In the genomic region with DNA sequence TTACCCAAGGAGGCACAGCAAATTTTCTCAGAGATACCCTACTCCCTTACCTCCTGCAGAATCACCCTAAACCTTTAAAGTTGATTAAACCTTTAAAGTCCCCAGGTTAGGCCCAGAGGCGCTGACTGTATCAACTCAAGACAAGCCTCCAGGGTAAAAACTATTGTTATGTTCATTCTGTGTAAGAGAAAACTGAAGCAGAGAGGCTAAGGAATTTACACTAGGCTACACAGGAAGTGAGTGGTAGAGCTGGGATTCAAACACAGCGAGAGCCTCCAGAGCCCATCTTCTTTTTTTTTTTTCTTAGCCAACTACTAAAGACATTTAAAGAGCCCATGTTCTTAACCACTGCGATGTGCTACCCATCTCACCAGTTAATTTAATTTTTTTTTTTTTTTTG, we compare ENCODE assay signal across 2 cellular contexts.
A peak's percentile ranks its signal among the peaks of the same experiment; 100 is the strongest.
TF ChIP-seq lines count a peak whose summit lies in the region.

No MANE protein-coding gene starts in this region.

TF ChIP-seq in GM23338, 12 proteins besides CTCF, POLR2A, EP300 and RAD21:
- TF ChIP-seq ZNF331 (CRISPR knock-in tag; IDR thresholded peaks at IDR 0.05; ENCODE audit: low read depth) (no peak), EZH2phosphoT487 (IDR thresholded peaks at IDR 0.05; ENCODE audit: unreplicated experiment) (no peak), CREB1 (CRISPR knock-in tag; IDR thresholded peaks at IDR 0.05; ENCODE audit: low read depth) (no peak), JUNB (IDR thresholded peaks at IDR 0.05; ENCODE audit: unreplicated experiment) (no peak), EZH2 (IDR thresholded peaks at IDR 0.05; ENCODE audit: low read depth, unreplicated experiment) (no peak), STAT1 (IDR thresholded peaks at IDR 0.05; ENCODE audit: unreplicated experiment) (no peak)
- TF ChIP-seq, protein P1, sequence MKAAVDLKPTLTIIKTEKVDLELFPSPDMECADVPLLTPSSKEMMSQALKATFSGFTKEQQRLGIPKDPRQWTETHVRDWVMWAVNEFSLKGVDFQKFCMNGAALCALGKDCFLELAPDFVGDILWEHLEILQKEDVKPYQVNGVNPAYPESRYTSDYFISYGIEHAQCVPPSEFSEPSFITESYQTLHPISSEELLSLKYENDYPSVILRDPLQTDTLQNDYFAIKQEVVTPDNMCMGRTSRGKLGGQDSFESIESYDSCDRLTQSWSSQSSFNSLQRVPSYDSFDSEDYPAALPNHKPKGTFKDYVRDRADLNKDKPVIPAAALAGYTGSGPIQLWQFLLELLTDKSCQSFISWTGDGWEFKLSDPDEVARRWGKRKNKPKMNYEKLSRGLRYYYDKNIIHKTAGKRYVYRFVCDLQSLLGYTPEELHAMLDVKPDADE (IDR thresholded peaks at IDR 0.05), result no peak
- TF ChIP-seq, protein P2, sequence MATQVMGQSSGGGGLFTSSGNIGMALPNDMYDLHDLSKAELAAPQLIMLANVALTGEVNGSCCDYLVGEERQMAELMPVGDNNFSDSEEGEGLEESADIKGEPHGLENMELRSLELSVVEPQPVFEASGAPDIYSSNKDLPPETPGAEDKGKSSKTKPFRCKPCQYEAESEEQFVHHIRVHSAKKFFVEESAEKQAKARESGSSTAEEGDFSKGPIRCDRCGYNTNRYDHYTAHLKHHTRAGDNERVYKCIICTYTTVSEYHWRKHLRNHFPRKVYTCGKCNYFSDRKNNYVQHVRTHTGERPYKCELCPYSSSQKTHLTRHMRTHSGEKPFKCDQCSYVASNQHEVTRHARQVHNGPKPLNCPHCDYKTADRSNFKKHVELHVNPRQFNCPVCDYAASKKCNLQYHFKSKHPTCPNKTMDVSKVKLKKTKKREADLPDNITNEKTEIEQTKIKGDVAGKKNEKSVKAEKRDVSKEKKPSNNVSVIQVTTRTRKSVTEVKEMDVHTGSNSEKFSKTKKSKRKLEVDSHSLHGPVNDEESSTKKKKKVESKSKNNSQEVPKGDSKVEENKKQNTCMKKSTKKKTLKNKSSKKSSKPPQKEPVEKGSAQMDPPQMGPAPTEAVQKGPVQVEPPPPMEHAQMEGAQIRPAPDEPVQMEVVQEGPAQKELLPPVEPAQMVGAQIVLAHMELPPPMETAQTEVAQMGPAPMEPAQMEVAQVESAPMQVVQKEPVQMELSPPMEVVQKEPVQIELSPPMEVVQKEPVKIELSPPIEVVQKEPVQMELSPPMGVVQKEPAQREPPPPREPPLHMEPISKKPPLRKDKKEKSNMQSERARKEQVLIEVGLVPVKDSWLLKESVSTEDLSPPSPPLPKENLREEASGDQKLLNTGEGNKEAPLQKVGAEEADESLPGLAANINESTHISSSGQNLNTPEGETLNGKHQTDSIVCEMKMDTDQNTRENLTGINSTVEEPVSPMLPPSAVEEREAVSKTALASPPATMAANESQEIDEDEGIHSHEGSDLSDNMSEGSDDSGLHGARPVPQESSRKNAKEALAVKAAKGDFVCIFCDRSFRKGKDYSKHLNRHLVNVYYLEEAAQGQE (IDR thresholded peaks at IDR 0.05; ENCODE audit: unreplicated experiment), result no peak
- TF ChIP-seq, protein P3, sequence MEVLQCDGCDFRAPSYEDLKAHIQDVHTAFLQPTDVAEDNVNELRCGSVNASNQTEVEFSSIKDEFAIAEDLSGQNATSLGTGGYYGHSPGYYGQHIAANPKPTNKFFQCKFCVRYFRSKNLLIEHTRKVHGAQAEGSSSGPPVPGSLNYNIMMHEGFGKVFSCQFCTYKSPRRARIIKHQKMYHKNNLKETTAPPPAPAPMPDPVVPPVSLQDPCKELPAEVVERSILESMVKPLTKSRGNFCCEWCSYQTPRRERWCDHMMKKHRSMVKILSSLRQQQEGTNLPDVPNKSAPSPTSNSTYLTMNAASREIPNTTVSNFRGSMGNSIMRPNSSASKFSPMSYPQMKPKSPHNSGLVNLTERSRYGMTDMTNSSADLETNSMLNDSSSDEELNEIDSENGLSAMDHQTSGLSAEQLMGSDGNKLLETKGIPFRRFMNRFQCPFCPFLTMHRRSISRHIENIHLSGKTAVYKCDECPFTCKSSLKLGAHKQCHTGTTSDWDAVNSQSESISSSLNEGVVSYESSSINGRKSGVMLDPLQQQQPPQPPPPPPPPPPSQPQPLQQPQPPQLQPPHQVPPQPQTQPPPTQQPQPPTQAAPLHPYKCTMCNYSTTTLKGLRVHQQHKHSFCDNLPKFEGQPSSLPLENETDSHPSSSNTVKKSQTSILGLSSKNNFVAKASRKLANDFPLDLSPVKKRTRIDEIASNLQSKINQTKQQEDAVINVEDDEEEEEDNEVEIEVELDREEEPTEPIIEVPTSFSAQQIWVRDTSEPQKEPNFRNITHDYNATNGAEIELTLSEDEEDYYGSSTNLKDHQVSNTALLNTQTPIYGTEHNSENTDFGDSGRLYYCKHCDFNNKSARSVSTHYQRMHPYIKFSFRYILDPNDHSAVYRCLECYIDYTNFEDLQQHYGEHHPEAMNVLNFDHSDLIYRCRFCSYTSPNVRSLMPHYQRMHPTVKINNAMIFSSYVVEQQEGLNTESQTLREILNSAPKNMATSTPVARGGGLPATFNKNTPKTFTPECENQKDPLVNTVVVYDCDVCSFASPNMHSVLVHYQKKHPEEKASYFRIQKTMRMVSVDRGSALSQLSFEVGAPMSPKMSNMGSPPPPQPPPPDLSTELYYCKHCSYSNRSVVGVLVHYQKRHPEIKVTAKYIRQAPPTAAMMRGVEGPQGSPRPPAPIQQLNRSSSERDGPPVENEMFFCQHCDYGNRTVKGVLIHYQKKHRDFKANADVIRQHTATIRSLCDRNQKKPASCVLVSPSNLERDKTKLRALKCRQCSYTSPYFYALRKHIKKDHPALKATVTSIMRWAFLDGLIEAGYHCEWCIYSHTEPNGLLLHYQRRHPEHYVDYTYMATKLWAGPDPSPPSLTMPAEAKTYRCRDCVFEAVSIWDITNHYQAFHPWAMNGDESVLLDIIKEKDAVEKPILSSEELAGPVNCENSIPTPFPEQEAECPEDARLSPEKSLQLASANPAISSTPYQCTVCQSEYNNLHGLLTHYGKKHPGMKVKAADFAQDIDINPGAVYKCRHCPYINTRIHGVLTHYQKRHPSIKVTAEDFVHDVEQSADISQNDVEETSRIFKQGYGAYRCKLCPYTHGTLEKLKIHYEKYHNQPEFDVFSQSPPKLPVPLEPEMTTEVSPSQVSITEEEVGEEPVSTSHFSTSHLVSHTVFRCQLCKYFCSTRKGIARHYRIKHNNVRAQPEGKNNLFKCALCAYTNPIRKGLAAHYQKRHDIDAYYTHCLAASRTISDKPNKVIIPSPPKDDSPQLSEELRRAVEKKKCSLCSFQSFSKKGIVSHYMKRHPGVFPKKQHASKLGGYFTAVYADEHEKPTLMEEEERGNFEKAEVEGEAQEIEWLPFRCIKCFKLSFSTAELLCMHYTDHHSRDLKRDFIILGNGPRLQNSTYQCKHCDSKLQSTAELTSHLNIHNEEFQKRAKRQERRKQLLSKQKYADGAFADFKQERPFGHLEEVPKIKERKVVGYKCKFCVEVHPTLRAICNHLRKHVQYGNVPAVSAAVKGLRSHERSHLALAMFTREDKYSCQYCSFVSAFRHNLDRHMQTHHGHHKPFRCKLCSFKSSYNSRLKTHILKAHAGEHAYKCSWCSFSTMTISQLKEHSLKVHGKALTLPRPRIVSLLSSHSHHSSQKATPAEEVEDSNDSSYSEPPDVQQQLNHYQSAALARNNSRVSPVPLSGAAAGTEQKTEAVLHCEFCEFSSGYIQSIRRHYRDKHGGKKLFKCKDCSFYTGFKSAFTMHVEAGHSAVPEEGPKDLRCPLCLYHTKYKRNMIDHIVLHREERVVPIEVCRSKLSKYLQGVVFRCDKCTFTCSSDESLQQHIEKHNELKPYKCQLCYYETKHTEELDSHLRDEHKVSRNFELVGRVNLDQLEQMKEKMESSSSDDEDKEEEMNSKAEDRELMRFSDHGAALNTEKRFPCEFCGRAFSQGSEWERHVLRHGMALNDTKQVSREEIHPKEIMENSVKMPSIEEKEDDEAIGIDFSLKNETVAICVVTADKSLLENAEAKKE (CRISPR knock-in tag; IDR thresholded peaks at IDR 0.05), result no peak
TF ChIP-seq in GM23338: peak in this region for 0.

TF ChIP-seq in H1, 55 proteins besides CTCF, POLR2A, EP300 and RAD21:
- TF ChIP-seq POU5F1 (IDR thresholded peaks at IDR 0.05; ENCODE audit: low read depth, low read length) (0 out of 2 replicates have a peak, but pooled peaks have one; percentile 43), SP1 (IDR thresholded peaks at IDR 0.05; ENCODE audit: low read depth, low read length) (no peak), SAP30 (IDR thresholded peaks at IDR 0.05; ENCODE audit: insufficient read depth, insufficient replicate concordance, low read length) (no peak), KDM1A (IDR thresholded peaks at IDR 0.05; ENCODE audit: borderline replicate concordance, low read length) (peak; percentile 43; the same call in 1 of the 2 replicates)
